In the genomic region with DNA sequence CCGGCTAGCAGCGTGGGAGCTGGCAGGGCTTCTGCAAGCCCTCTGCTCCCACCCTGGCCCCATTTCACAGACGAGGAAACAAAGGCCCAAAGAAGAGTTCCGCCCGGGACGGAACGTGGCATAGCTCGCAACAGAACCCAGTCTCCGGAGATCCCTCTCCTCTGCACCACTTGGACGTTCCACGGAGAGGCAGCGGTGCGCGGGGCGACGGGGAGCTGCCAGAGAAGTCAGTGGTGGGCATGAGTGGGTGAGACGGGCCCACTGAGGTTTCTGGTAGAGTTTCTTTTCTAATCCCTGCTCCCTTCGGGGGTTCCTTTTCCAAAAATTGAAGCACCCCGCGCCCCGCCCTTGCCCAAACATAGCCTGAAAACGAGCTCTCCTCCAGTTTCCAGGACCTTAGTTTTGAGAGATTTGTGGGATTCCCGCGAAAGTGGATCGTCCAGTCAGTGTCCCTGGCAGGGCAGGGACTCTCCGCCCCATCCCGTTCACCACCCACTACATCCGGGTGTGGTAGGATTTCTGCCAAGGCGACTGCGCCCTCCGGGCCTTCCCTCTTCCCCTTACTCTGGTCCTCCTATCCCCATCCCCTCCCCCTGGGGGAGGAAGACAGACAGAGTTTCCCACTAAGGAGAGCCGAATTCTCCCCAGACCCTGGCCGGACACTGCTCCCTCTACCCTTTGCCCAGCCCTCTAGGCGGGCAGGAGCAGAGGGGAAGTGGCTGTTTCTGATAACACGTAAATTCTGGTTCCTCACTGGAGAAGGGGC, we compare ENCODE assay signal across 8 cellular contexts. TPM values are rescaled to one million over a fixed set of nuclear protein-coding genes. Genes with fewer than 3 reads are reported as not detected.
A peak's percentile ranks its signal among the peaks of the same experiment; 100 is the strongest.
DNase-seq lines count a peak whose midpoint lies in the region; ATAC-seq and TF ChIP-seq lines count a peak whose summit lies in the region.

No MANE protein-coding gene starts in this region.

- no peak overlapping the region for H3K27ac Mint-ChIP-seq in neural crest cell (ENCODE audit: unreplicated experiment)

- TF ChIP-seq CTCF in AG04449 (IDR thresholded peaks at IDR 0.05; ENCODE audit: insufficient read depth, low read length, missing control alignments) (no peak), WERI-Rb-1 (IDR thresholded peaks at IDR 0.05; ENCODE audit: low read depth, low read length) (peak; percentile 43; the same call in 1 of the 2 replicates), foreskin fibroblast (IDR thresholded peaks at IDR 0.05; ENCODE audit: low read depth, low read length) (no peak), neural crest cell (conservative IDR thresholded peaks at IDR 0.05) (peak; percentile 36)

- peaks cover 12% of the 10 kb centered on the region for H3K36me3 ChIP-seq in WERI-Rb-1

- H3K27me3 ChIP-seq in WERI-Rb-1 (ENCODE audit: insufficient read depth, low read depth, severe bottlenecking): no peaks in the 10 kb centered on the region

- H3K4me3 Mint-ChIP-seq in neural crest cell: peak overlapping the region; percentile 88

- DNase-seq in AG04449 (ENCODE audit: low read depth, low spot score) (no peak), WERI-Rb-1 (no peak), foreskin fibroblast (peak; percentile 69 to 83), neural crest cell (ENCODE audit: low read depth, low spot score) (no peak), G401 (ENCODE audit: low spot score) (no peak)

- H3K27me3 Mint-ChIP-seq in neural crest cell (ENCODE audit: low read depth): peaks cover 21% of the 10 kb centered on the region

- POLR2A ChIA-PET in AG04449 (lab: Yijun Ruan, JAX): interaction anchor here (1.0 to 1.5 kb wide), 4 partner anchors 19 to 379 kb away, joined by 3 to 5 read pairs (median 4); no protein-coding TSS in a partner anchor

- CTCF ChIA-PET in AG04449 (lab: Yijun Ruan, JAX): interaction anchor here (0.7 to 4.2 kb wide), 54 partner anchors 10 to 486 kb away, joined by 3 to 56 read pairs (median 5); no protein-coding TSS in a partner anchor

- peak overlapping the region; percentile 84 for H3K27ac ChIP-seq in WERI-Rb-1

- no peaks in the 10 kb centered on the region for H3K9me3 Mint-ChIP-seq in neural crest cell

- H3K4me3 ChIP-seq in AG04449 (ENCODE audit: low read depth, low read length): peak overlapping the region; percentile 67
- H3K4me3 ChIP-seq in WERI-Rb-1 (ENCODE audit: low read depth, low read length): peak overlapping the region; percentile 66
- H3K4me3 ChIP-seq in foreskin fibroblast (ENCODE audit: low read depth in 1 of 2, low read length in 2 of 2): peak overlapping the region; percentile 74 to 79

- in situ Hi-C loops in G401 (cut with HindIII; ENCODE audit: low sequenced_read_pairs): no loop called here

- H3K4me1 Mint-ChIP-seq in neural crest cell: peaks cover 39% of the 10 kb centered on the region

- H3K36me3 Mint-ChIP-seq in neural crest cell (ENCODE audit: low read depth): no peaks in the 10 kb centered on the region

- H3K9me3 ChIP-seq in WERI-Rb-1 (ENCODE audit: severe bottlenecking): no peaks in the 10 kb centered on the region

- ATAC-seq in GM18508 (IDR thresholded peaks at IDR 0.05; ENCODE audit: insufficient read depth, unreplicated experiment): peak; percentile 17
- ATAC-seq in HG03378 (IDR thresholded peaks at IDR 0.05; ENCODE audit: unreplicated experiment): peak; percentile 19
- no peak for ATAC-seq in HG02623 (IDR thresholded peaks at IDR 0.05; ENCODE audit: unreplicated experiment)

RNA-seq across cellular contexts. Expression of gene NECTIN1, which starts 0.8 kb away (rescaled TPM):
- 44.6 and 49.2 TPM in 2 replicates for total RNA-seq in neural crest cell
- total RNA-seq in G401 (2014; rRNA removed; shearing (Covaris generic)): 2.3 and 3.6 TPM in 2 replicates

Comparison
In these comparisons a context has a peak if more than half of its experiments do, and no peak if none do; other contexts are left out.
1. DNase-seq: peak in foreskin fibroblast (2 of 2); none in AG04449 (single experiment), WERI-Rb-1 (single experiment), neural crest cell (single experiment) and G401 (single experiment).
2. CTCF ChIP-seq: peak in WERI-Rb-1 (single experiment) and neural crest cell (single experiment); none in AG04449 (single experiment) and foreskin fibroblast (single experiment).
3. Peak in every context shown above with its lines, with median percentiles within 50 percentile points of each other: H3K4me3 ChIP-seq.